15 cellular contexts compared by ENCODE assay signal in genomic region chr14:101557811-101558738, GRCh38. TPM values are rescaled to one million over a fixed set of nuclear protein-coding genes. Genes with fewer than 3 reads are reported as not detected.
DNase-seq lines count a peak whose midpoint lies in the region; ATAC-seq and TF ChIP-seq lines count a peak whose summit lies in the region.
"Had no signal": no experiment of that assay in that cellular context is flagged by ENCODE, and none has a peak within 500 bp of the region (broad histone marks: within the 10 kb centered on the region; RNA-seq: fewer than 3 reads in every experiment).

No MANE protein-coding gene starts in this region.

- no peaks in the 10 kb centered on the region for H3K36me3 ChIP-seq in left ventricle myocardium inferior
- no peaks in the 10 kb centered on the region for H3K36me3 ChIP-seq in aorta (ENCODE audit: control insufficient read depth in 1 of 2, insufficient read depth in 2 of 2, low read length in 1 of 2)

- H3K4me1 Mint-ChIP-seq in chondrocyte (ENCODE audit: low read depth) (peaks cover 7% of the 10 kb centered on the region), neural crest cell (peaks cover 2% of the 10 kb centered on the region)

- intact Hi-C loops in Right ventricle myocardium superior (cut with DNase I): no loop called here
- intact Hi-C loops in left ventricle myocardium inferior (cut with micrococcal nuclease): no loop called here
- intact Hi-C loops in aorta (cut with DNase I): no loop called here

- H3K4me3 Mint-ChIP-seq in chondrocyte (ENCODE audit: unreplicated experiment) (no peak overlapping the region), neural crest cell (peak overlapping the region; percentile 35)
- H3K4me3 Mint-ChIP-seq: activated CD4-positive, alpha-beta memory T cell treated with anti-CD3 and anti-CD28 coated beads for 36 hours; activated naive CD4-positive, alpha-beta T cell treated with anti-CD3 and anti-CD28 coated beads for 36 hours had no signal

- H3K4me3 ChIP-seq in left ventricle myocardium inferior (no peak overlapping the region), aorta (ENCODE audit: low read length in 2 of 2) (no peak overlapping the region)

- H3K27ac Mint-ChIP-seq in chondrocyte (ENCODE audit: unreplicated experiment) (no peak overlapping the region), neural crest cell (ENCODE audit: unreplicated experiment) (no peak overlapping the region)
- H3K27ac Mint-ChIP-seq: activated CD4-positive, alpha-beta memory T cell treated with anti-CD3 and anti-CD28 coated beads for 36 hours; activated naive CD4-positive, alpha-beta T cell treated with anti-CD3 and anti-CD28 coated beads for 36 hours had no signal

- H3K4me1 ChIP-seq in left ventricle myocardium inferior (peaks cover 9% of the 10 kb centered on the region), aorta (ENCODE audit: control insufficient read depth in 1 of 2, insufficient read depth in 2 of 2, low read length in 2 of 2) (no peaks in the 10 kb centered on the region)

- no peaks in the 10 kb centered on the region for H3K9me3 Mint-ChIP-seq in chondrocyte (ENCODE audit: low read depth)
- H3K9me3 Mint-ChIP-seq in neural crest cell: no peaks in the 10 kb centered on the region

- DNase-seq in Right ventricle myocardium superior (peak; percentile 49), left ventricle myocardium inferior (no peak), chondrocyte (ENCODE audit: low spot score) (peak; percentile 74), neural crest cell (ENCODE audit: low read depth, low spot score) (no peak), aorta (no peak), A172 (ENCODE audit: low spot score) (no peak)
- no peak for DNase-seq in activated CD4-positive, alpha-beta T cell treated with anti-CD3 and anti-CD28 coated beads for 4 hours
- DNase-seq: activated CD4-positive, alpha-beta memory T cell treated with anti-CD3 and anti-CD28 coated beads for 36 hours; activated naive CD4-positive, alpha-beta T cell treated with anti-CD3 and anti-CD28 coated beads for 36 hours; DMS79; NCI-H2029; small intestine; trophoblast cell had no signal

- 71% methylated on average over 9 to 11 of the region's 11 CpGs for WGBS in aorta, 2 donors

- H3K36me3 Mint-ChIP-seq in chondrocyte (ENCODE audit: low read depth) (peaks cover 4% of the 10 kb centered on the region), neural crest cell (ENCODE audit: low read depth) (no peaks in the 10 kb centered on the region)

- no peak overlapping the region for H3K27ac ChIP-seq in left ventricle myocardium inferior (replicated peaks)
- H3K27ac ChIP-seq in aorta (ENCODE audit: low read depth in 1 of 2, low read length in 2 of 2): no peak overlapping the region

- no peak for ATAC-seq in Right ventricle myocardium superior (ENCODE audit: poor library complexity)
- peak; percentile 19 for ATAC-seq in aorta (ENCODE audit: low FRiP score)
- no peak for ATAC-seq in HG03439 (IDR thresholded peaks at IDR 0.05; ENCODE audit: unreplicated experiment)

- H3K27me3 Mint-ChIP-seq in chondrocyte (ENCODE audit: low read depth): peaks cover 50% of the 10 kb centered on the region
- H3K27me3 Mint-ChIP-seq in neural crest cell (ENCODE audit: low read depth): peaks cover 72% of the 10 kb centered on the region

- H3K9me3 ChIP-seq in left ventricle myocardium inferior (replicated peaks) (peaks cover 17% of the 10 kb centered on the region), aorta (ENCODE audit: control insufficient read depth, low read length) (peaks cover 10% of the 10 kb centered on the region)

- TF ChIP-seq CTCF in left ventricle myocardium inferior (IDR thresholded peaks at IDR 0.05; ENCODE audit: borderline replicate concordance) (no peak), chondrocyte (IDR thresholded peaks at IDR 0.05) (peak; percentile 20), neural crest cell (conservative IDR thresholded peaks at IDR 0.05) (no peak)

- peaks cover 89% of the 10 kb centered on the region for H3K27me3 ChIP-seq in left ventricle myocardium inferior (ENCODE audit: low read depth)
- H3K27me3 ChIP-seq in aorta (ENCODE audit: control insufficient read depth in 1 of 2, insufficient read depth in 2 of 2, low read length in 1 of 2): no peaks in the 10 kb centered on the region

RNA-seq across cellular contexts. Expression of gene DIO3, which starts 3.2 kb away (rescaled TPM):
- total RNA-seq in Right ventricle myocardium superior (0.16 TPM), left ventricle myocardium inferior (not detected), chondrocyte (not detected in 3 replicates), neural crest cell (0.36 and 0.51 TPM in 2 replicates), aorta (1 to 10 TPM; 3.9 to 5.8 TPM)
- polyA plus RNA-seq in aorta: under 1 TPM; 0.05 to 0.13 TPM
- total RNA-seq in A172 (2014; rRNA removed; shearing (Covaris generic)): not detected in 2 replicates
- total RNA-seq: activated CD4-positive, alpha-beta memory T cell treated with anti-CD3 and anti-CD28 coated beads for 36 hours; activated naive CD4-positive, alpha-beta T cell treated with anti-CD3 and anti-CD28 coated beads for 36 hours had no signal
- polyA plus RNA-seq: fibroblast of lung had no signal

Comparison
In these comparisons a context has a peak if more than half of its experiments do, and no peak if none do; other contexts are left out.
1. DNase-seq: peak in Right ventricle myocardium superior (single experiment) and chondrocyte (single experiment); none in left ventricle myocardium inferior (single experiment), neural crest cell (single experiment), aorta (0 of 2), A172 (single experiment) and activated CD4-positive, alpha-beta T cell treated with anti-CD3 and anti-CD28 coated beads for 4 hours (0 of 2).